In the genomic region with DNA sequence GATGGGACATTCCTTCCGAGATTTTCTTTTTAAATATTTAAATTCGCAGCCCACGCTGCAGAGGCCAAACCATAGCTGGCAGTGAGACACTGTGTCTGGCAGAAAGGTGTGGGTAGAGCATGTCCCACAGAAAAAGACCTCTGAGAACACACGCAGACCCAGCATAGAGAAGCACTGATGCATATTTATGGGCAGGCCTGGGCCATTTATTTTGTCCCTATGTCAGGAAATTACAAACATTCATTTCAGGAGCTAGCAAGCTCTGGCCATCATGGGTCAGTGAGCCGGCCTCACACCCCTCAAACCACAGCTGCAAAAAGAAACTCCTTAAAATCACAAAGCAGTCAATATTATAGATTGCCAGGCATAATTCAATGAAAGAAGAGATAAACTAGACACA, we compare ENCODE assay signal across 27 cellular contexts. TPM values are rescaled to one million over a fixed set of nuclear protein-coding genes. Genes with fewer than 3 reads are reported as not detected.
A peak's percentile ranks its signal among the peaks of the same experiment; 100 is the strongest.
DNase-seq lines count a peak whose midpoint lies in the region; ATAC-seq and TF ChIP-seq lines count a peak whose summit lies in the region.
"Had no signal": no experiment of that assay in that cellular context is flagged by ENCODE, and none has a peak within 500 bp of the region (broad histone marks: within the 10 kb centered on the region; RNA-seq: fewer than 3 reads in every experiment).

No MANE protein-coding gene starts in this region.

- no peaks in the 10 kb centered on the region for H3K36me3 ChIP-seq in esophagus muscularis mucosa
- H3K36me3 ChIP-seq in SK-N-SH (replicated peaks in 1 of 2; ENCODE audit: control insufficient read depth in 1 of 2, insufficient read depth in 2 of 2, low read length in 1 of 2): no peaks in the 10 kb centered on the region
- H3K36me3 ChIP-seq: left ventricle myocardium inferior had no signal

- H3K4me3 ChIP-seq in esophagus muscularis mucosa: no peak overlapping the region
- no peak overlapping the region for H3K4me3 ChIP-seq in SK-N-SH (ENCODE audit: low read depth in 2 of 2, low read length in 1 of 2)
- H3K4me3 ChIP-seq: left ventricle myocardium inferior had no signal

- TF ChIP-seq EP300 in esophagus muscularis mucosa (IDR thresholded peaks at IDR 0.05) (no peak), SK-N-SH (IDR thresholded peaks at IDR 0.05; ENCODE audit: borderline replicate concordance in 1 of 2, low read depth in 1 of 2, low read length in 1 of 2) (no peak)

- peaks cover 15% of the 10 kb centered on the region for H3K36me3 Mint-ChIP-seq in activated CD4-positive, alpha-beta T cell treated with anti-CD3 and anti-CD28 coated beads for 36 hours (ENCODE audit: low read depth)
- peaks cover 19% of the 10 kb centered on the region for H3K36me3 Mint-ChIP-seq in activated CD4-positive, alpha-beta T cell treated with anti-CD3 and anti-CD28 coated beads, Interleukin-2, amount 10 ng/mL, durations not matched to agents 7 days and 5 days (ENCODE audit: low read depth)
- peaks cover 24% of the 10 kb centered on the region for H3K36me3 Mint-ChIP-seq in neural crest cell (ENCODE audit: low read depth)

- no peak for TF ChIP-seq POLR2A in esophagus muscularis mucosa (IDR thresholded peaks at IDR 0.05; ENCODE audit: low read depth)

- intact Hi-C loops in activated CD4-positive, alpha-beta T cell treated with anti-CD3 and anti-CD28 coated beads for 36 hours (cut with DNase I, micrococcal nuclease): no loop called here
- intact Hi-C loops in esophagus muscularis mucosa (cut with DNase I): no loop called here

- H2AFZ ChIP-seq in SK-N-SH (ENCODE audit: low read depth): no peak overlapping the region

- H3K27ac ChIP-seq in esophagus muscularis mucosa (replicated peaks in 1 of 4) (peak overlapping the region; percentile 50 to 56 (median 54)), substantia nigra (ENCODE audit: low read depth, low read length, poor library complexity, severe bottlenecking) (peak overlapping the region; percentile 37), SK-N-SH (ENCODE audit: low read depth in 2 of 2, low read length in 1 of 2) (no peak overlapping the region)
- H3K27ac ChIP-seq: 22Rv1, KMS-11, left ventricle myocardium inferior had no signal

- WGBS in esophagus muscularis mucosa: 37% methylated on average over 5 of the region's 5 CpGs
- 71% methylated on average over 5 of the region's 5 CpGs for WGBS in SK-N-SH (ENCODE audit: low lambda C conversion rate)

- H3K4me3 Mint-ChIP-seq in activated CD4-positive, alpha-beta T cell treated with anti-CD3 and anti-CD28 coated beads for 36 hours: no peak overlapping the region
- no peak overlapping the region for H3K4me3 Mint-ChIP-seq in activated CD4-positive, alpha-beta T cell treated with anti-CD3 and anti-CD28 coated beads, Interleukin-2, amount 10 ng/mL, durations not matched to agents 7 days and 5 days
- peak overlapping the region; percentile 52 for H3K4me3 Mint-ChIP-seq in neural crest cell
- H3K4me3 Mint-ChIP-seq: activated CD8-positive, alpha-beta memory T cell treated with anti-CD3 and anti-CD28 coated beads, Interleukin-2, amount 10 ng/mL, durations not matched to agents 7 days and 5 days; B cell; stimulated activated naive CD8-positive, alpha-beta T cell treated with anti-CD3 and anti-CD28 coated beads, Interleukin-15, Interleukin-2, amounts not matched to agents 100 ng/mL and 50 ng/mL, for 24 hours had no signal

- no peak for DNase-seq in activated CD4-positive, alpha-beta T cell treated with anti-CD3 and anti-CD28 coated beads for 36 hours
- no peak for DNase-seq in activated CD4-positive, alpha-beta T cell treated with anti-CD3 and anti-CD28 coated beads, Interleukin-2, amount 10 ng/mL, durations not matched to agents 7 days and 5 days
- DNase-seq in esophagus muscularis mucosa (ENCODE audit: extremely low spot score): no peak
- no peak for DNase-seq in neural crest cell (ENCODE audit: low read depth, low spot score)
- DNase-seq in substantia nigra (lab: John Stamatoyannopoulos, UW): no peak
- DNase-seq in stimulated activated naive CD4-positive, alpha-beta T cell treated with Interleukin-2 at 50 U/mL for 16 hours (lab: John Stamatoyannopoulos, UW): no peak
- DNase-seq in SK-N-SH: no peak
- no peak for DNase-seq in anterior cingulate cortex (lab: John Stamatoyannopoulos, UW)
- DNase-seq: activated CD8-positive, alpha-beta memory T cell treated with anti-CD3 and anti-CD28 coated beads, Interleukin-2, amount 10 ng/mL, durations not matched to agents 7 days and 5 days; activated effector memory CD4-positive, alpha-beta T cell treated with Interleukin-2 at 50 U/mL for 16 hours; central memory CD4-positive, alpha-beta T cell; effector memory CD4-positive, alpha-beta T cell; EL; glutamatergic neuron; HCEC 1CT; left ventricle myocardium inferior; MV-4-11; NCI-H1694 treated with DMSO at 0.1 percent for 48 hours; NCI-H774; OCI-M1; SHP77; stimulated activated CD4-positive, alpha-beta T cell treated with anti-CD3 and anti-CD28 coated beads, Interleukin-1b, Interleukin-23, amount 100 ng/mL, for 48 hours; trophoblast cell had no signal

- H3K4me2 ChIP-seq in SK-N-SH: no peak overlapping the region
- H3K4me2 ChIP-seq: KMS-11 had no signal

- peaks cover 90% of the 10 kb centered on the region for H3K79me2 ChIP-seq in SK-N-SH (ENCODE audit: insufficient read depth)

- H3K27me3 ChIP-seq in esophagus muscularis mucosa (no peaks in the 10 kb centered on the region), SK-N-SH (ENCODE audit: insufficient read depth) (no peaks in the 10 kb centered on the region)

- no peaks in the 10 kb centered on the region for H3K27me3 Mint-ChIP-seq in activated CD4-positive, alpha-beta T cell treated with anti-CD3 and anti-CD28 coated beads for 36 hours
- no peaks in the 10 kb centered on the region for H3K27me3 Mint-ChIP-seq in activated CD4-positive, alpha-beta T cell treated with anti-CD3 and anti-CD28 coated beads, Interleukin-2, amount 10 ng/mL, durations not matched to agents 7 days and 5 days
- no peaks in the 10 kb centered on the region for H3K27me3 Mint-ChIP-seq in neural crest cell (ENCODE audit: low read depth)
- H3K27me3 Mint-ChIP-seq: activated CD8-positive, alpha-beta memory T cell treated with anti-CD3 and anti-CD28 coated beads, Interleukin-2, amount 10 ng/mL, durations not matched to agents 7 days and 5 days; B cell; stimulated activated naive CD8-positive, alpha-beta T cell treated with anti-CD3 and anti-CD28 coated beads, Interleukin-15, Interleukin-2, amounts not matched to agents 100 ng/mL and 50 ng/mL, for 24 hours had no signal

- POLR2A ChIA-PET in activated CD4-positive, alpha-beta T cell treated with anti-CD3 and anti-CD28 coated beads for 36 hours (lab: Charles Lee): no interaction called here
- POLR2A ChIA-PET in activated CD4-positive, alpha-beta T cell treated with anti-CD3 and anti-CD28 coated beads, Interleukin-2, amount 10 ng/mL, durations not matched to agents 7 days and 5 days (lab: Charles Lee): no interaction called here
- POLR2A ChIA-PET in SK-N-SH (lab: Yijun Ruan, JAX): interaction anchor here (0.7 kb wide), 1 partner anchor 140 kb away, joined by 3 read pairs; no protein-coding TSS in a partner anchor

- H3K9me3 Mint-ChIP-seq in activated CD4-positive, alpha-beta T cell treated with anti-CD3 and anti-CD28 coated beads for 36 hours (ENCODE audit: low read depth): peaks cover 2% of the 10 kb centered on the region
- H3K9me3 Mint-ChIP-seq in activated CD4-positive, alpha-beta T cell treated with anti-CD3 and anti-CD28 coated beads, Interleukin-2, amount 10 ng/mL, durations not matched to agents 7 days and 5 days: no peaks in the 10 kb centered on the region
- H3K9me3 Mint-ChIP-seq in neural crest cell: peaks cover 5% of the 10 kb centered on the region
- H3K9me3 Mint-ChIP-seq: stimulated activated naive CD8-positive, alpha-beta T cell treated with anti-CD3 and anti-CD28 coated beads, Interleukin-15, Interleukin-2, amounts not matched to agents 100 ng/mL and 50 ng/mL, for 24 hours had no signal

- no peaks in the 10 kb centered on the region for H3K9me2 ChIP-seq in SK-N-SH

- no peak for ATAC-seq in activated CD4-positive, alpha-beta T cell treated with anti-CD3 and anti-CD28 coated beads for 36 hours
- ATAC-seq: activated CD8-positive, alpha-beta memory T cell treated with anti-CD3 and anti-CD28 coated beads, Interleukin-2, amount 10 ng/mL, durations not matched to agents 7 days and 5 days had no signal

- CTCF ChIA-PET in activated CD4-positive, alpha-beta T cell treated with anti-CD3 and anti-CD28 coated beads for 36 hours (lab: Charles Lee): interaction anchor here (1.2 to 1.3 kb wide), 2 partner anchors 26 to 41 kb away, joined by 3 to 4 read pairs; no protein-coding TSS in a partner anchor
- CTCF ChIA-PET in activated CD4-positive, alpha-beta T cell treated with anti-CD3 and anti-CD28 coated beads, Interleukin-2, amount 10 ng/mL, durations not matched to agents 7 days and 5 days (lab: Charles Lee): interaction anchor here (0.6 to 1.4 kb wide), 3 partner anchors 9 to 26 kb away, joined by 3 to 4 read pairs (median 4); no protein-coding TSS in a partner anchor
- CTCF ChIA-PET in SK-N-SH (lab: Yijun Ruan, JAX): no interaction called here

- H3K4me1 ChIP-seq in esophagus muscularis mucosa: peaks cover 15 to 46% (median 34%) of the 10 kb centered on the region in 4 donors
- H3K4me1 ChIP-seq in SK-N-SH (ENCODE audit: control insufficient read depth in 1 of 2, insufficient read depth in 2 of 2, low read depth in 1 of 2, low read length in 1 of 2): peaks cover 3 to 20% of the 10 kb centered on the region in 2 experiments; a peak in 2 of 4 replicates

- peaks cover 63% of the 10 kb centered on the region for H3K4me1 Mint-ChIP-seq in activated CD4-positive, alpha-beta T cell treated with anti-CD3 and anti-CD28 coated beads for 36 hours
- H3K4me1 Mint-ChIP-seq in activated CD4-positive, alpha-beta T cell treated with anti-CD3 and anti-CD28 coated beads, Interleukin-2, amount 10 ng/mL, durations not matched to agents 7 days and 5 days: peaks cover 26% of the 10 kb centered on the region
- H3K4me1 Mint-ChIP-seq in neural crest cell: peaks cover 30% of the 10 kb centered on the region

- H3K9ac ChIP-seq in SK-N-SH: no peak overlapping the region
- H3K9ac ChIP-seq: KMS-11 had no signal

- no peak for TF ChIP-seq RAD21 in SK-N-SH (IDR thresholded peaks at IDR 0.05; ENCODE audit: low read length)

- peaks cover 23% of the 10 kb centered on the region for H4K20me1 ChIP-seq in SK-N-SH (ENCODE audit: insufficient read depth)

- H3K9me3 ChIP-seq in esophagus muscularis mucosa: no peaks in the 10 kb centered on the region
- no peaks in the 10 kb centered on the region for H3K9me3 ChIP-seq in SK-N-SH
- H3K9me3 ChIP-seq: left ventricle myocardium inferior had no signal

- H3K27ac Mint-ChIP-seq in activated CD4-positive, alpha-beta T cell treated with anti-CD3 and anti-CD28 coated beads for 36 hours: peak overlapping the region; percentile 0
- H3K27ac Mint-ChIP-seq in activated CD4-positive, alpha-beta T cell treated with anti-CD3 and anti-CD28 coated beads, Interleukin-2, amount 10 ng/mL, durations not matched to agents 7 days and 5 days: no peak overlapping the region
- peak overlapping the region; percentile 83 for H3K27ac Mint-ChIP-seq in neural crest cell (ENCODE audit: unreplicated experiment)
- H3K27ac Mint-ChIP-seq: activated CD8-positive, alpha-beta memory T cell treated with anti-CD3 and anti-CD28 coated beads, Interleukin-2, amount 10 ng/mL, durations not matched to agents 7 days and 5 days; B cell; stimulated activated naive CD8-positive, alpha-beta T cell treated with anti-CD3 and anti-CD28 coated beads, Interleukin-15, Interleukin-2, amounts not matched to agents 100 ng/mL and 50 ng/mL, for 24 hours had no signal

- H3F3A ChIP-seq in SK-N-SH (replicated peaks; ENCODE audit: insufficient read depth): no peaks in the 10 kb centered on the region

- TF ChIP-seq CTCF in esophagus muscularis mucosa (IDR thresholded peaks at IDR 0.05) (no peak), neural crest cell (conservative IDR thresholded peaks at IDR 0.05) (no peak), SK-N-SH (IDR thresholded peaks at IDR 0.05) (no peak)

RNA-seq across cellular contexts. Expression of a gene that starts 46.2 kb away (rescaled TPM):
- 10 to 100 TPM; 42.1 to 44.5 TPM for total RNA-seq in activated CD4-positive, alpha-beta T cell treated with anti-CD3 and anti-CD28 coated beads for 36 hours
- total RNA-seq in activated CD4-positive, alpha-beta T cell treated with anti-CD3 and anti-CD28 coated beads, Interleukin-2, amount 10 ng/mL, durations not matched to agents 7 days and 5 days: 10 to 100 TPM; 28.2 to 31.4 TPM
- total RNA-seq in esophagus muscularis mucosa (10 to 100 TPM; 32.5 to 49.1 (median 41.5) TPM), neural crest cell (26.5 and 28.2 TPM in 2 replicates)
- 9.6 and 12.3 TPM in 2 replicates for polyA plus RNA-seq in SK-N-SH (2012; rRNA removed)
- 15.1 and 20.5 TPM in 2 replicates for polyA plus RNA-seq in SK-N-SH (2012; cell fraction: cytosol; rRNA removed)
- 4.0 and 8.4 TPM in 2 replicates for polyA plus RNA-seq in SK-N-SH (2012; cell fraction: nucleus; rRNA removed)

Comparison
In these comparisons a context has a peak if more than half of its experiments do, and no peak if none do; other contexts are left out.
1. H3K27ac ChIP-seq: peak in esophagus muscularis mucosa (4 of 4) and substantia nigra (single experiment); none in SK-N-SH (0 of 2).